Comparison of ENCODE assay signal across 9 cellular contexts in the genomic region with DNA sequence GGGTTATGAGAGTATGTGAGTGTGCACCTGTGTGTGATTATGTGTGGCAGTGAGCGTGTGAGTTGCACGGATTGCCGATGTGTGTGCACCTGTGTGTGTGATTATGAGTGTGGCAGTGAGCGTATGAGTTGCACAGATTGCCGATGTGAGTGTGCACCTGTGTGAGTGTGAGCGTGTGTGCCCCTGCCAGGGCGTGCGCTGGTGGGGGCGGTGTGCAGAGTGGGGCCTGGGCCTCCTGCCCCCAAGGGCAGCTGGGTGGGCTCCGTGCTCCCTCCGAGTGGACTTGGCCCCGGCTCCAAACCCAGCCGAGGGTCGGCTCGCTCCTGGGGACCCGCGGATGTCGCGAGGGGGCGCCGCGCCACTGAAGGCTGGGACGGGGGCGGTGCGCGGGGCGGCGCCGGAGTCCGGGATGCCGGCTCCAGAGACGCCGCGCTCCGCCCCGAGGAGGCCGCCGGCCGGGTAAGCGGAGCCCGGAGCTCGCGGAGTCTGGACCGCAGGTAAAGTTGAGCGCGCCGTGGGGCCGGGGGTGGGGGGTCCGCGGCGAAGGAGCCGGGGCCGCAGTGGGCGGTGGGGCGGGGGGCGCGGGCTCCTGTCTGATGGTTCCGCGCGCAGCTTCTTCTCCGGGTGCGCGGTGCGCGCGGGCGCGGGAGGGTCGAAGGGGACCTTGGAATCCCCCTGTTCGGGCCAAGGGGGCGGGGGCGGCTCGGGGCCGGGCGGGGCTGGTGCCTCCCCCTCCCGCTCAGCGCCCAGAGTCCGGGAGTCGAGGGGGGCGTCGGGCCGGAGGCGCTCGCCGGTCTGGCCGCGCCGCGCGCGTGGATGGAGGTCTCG. TPM values are rescaled to one million over a fixed set of nuclear protein-coding genes. Genes with fewer than 3 reads are reported as not detected.
A peak's percentile ranks its signal among the peaks of the same experiment; 100 is the strongest.
DNase-seq lines count a peak whose midpoint lies in the region; ATAC-seq, FAIRE-seq and TF ChIP-seq lines count a peak whose summit lies in the region.
"Had no signal": no experiment of that assay in that cellular context is flagged by ENCODE, and none has a peak within 500 bp of the region (broad histone marks: within the 10 kb centered on the region; RNA-seq: fewer than 3 reads in every experiment).

A gene with protein sequence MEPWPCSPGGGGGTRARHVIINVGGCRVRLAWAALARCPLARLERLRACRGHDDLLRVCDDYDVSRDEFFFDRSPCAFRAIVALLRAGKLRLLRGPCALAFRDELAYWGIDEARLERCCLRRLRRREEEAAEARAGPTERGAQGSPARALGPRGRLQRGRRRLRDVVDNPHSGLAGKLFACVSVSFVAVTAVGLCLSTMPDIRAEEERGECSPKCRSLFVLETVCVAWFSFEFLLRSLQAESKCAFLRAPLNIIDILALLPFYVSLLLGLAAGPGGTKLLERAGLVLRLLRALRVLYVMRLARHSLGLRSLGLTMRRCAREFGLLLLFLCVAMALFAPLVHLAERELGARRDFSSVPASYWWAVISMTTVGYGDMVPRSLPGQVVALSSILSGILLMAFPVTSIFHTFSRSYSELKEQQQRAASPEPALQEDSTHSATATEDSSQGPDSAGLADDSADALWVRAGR (plus strand): TSS at position 421 of the 828 bp plus-strand sequence. CDS start 65,730 bp downstream, outside the sequence.

- intact Hi-C loops in CD4-positive, alpha-beta T cell (cut with DNase I, micrococcal nuclease): loop anchor here in 1 of 2 experiments (10.0 kb wide), 1 partner anchor 167 kb away; a partner anchor contains a TSS
- intact Hi-C loops in ascending aorta (cut with DNase I): no loop called here
- intact Hi-C loops in tibial artery (cut with DNase I; ENCODE audit: low total_unique reads): no loop called here

- H3K9me1 ChIP-seq in keratinocyte (ENCODE audit: control insufficient read depth, extremely low read depth, insufficient read depth, low read length): no peaks in the 10 kb centered on the region

- POLR2A ChIA-PET in CD4-positive, alpha-beta T cell (lab: Charles Lee): no interaction called here
- POLR2A ChIA-PET in HEK293 (lab: Yijun Ruan, JAX): no interaction called here

- H3K27me3 Mint-ChIP-seq in CD4-positive, alpha-beta T cell: peaks cover 51% of the 10 kb centered on the region

- no peak for TF ChIP-seq CTCF in CD4-positive, alpha-beta T cell (IDR thresholded peaks at IDR 0.05)
- peak; percentile 76 for TF ChIP-seq CTCF in HEK293 (tag by site-specific recombination; IDR thresholded peaks at IDR 0.05)
- no peak for TF ChIP-seq CTCF in ascending aorta (IDR thresholded peaks at IDR 0.05)
- peak in 1 of 3 experiments; percentile 42 for TF ChIP-seq CTCF in keratinocyte (optimal IDR thresholded peaks at IDR 0.05 in 1 of 3, IDR thresholded peaks at IDR 0.05 in 1 of 3, conservative IDR thresholded peaks at IDR 0.05 in 1 of 3; ENCODE audit: extremely low read depth in 1 of 3, insufficient read depth in 2 of 3, low read length in 3 of 3)
- TF ChIP-seq CTCF in tibial artery (IDR thresholded peaks at IDR 0.05): no peak

- H3K27ac ChIP-seq in CD4-positive, alpha-beta T cell (ENCODE audit: low read depth, low read length): no peak within 1 kb of the TSS
- H3K27ac ChIP-seq in HEK293 (ENCODE audit: extremely low read depth, low read depth, low read length): no peak within 1 kb of the TSS
- H3K27ac ChIP-seq in ascending aorta: no peak within 1 kb of the TSS
- no peak within 1 kb of the TSS for H3K27ac ChIP-seq in keratinocyte (ENCODE audit: control insufficient read depth, insufficient read depth, low read length)
- H3K27ac ChIP-seq in tibial artery: no peak within 1 kb of the TSS

- no peak for FAIRE-seq in keratinocyte (lab: Jason Lieb, UNC)
- FAIRE-seq: endometrium had no signal

- no peak within 1 kb of the TSS for H3K27ac Mint-ChIP-seq in CD4-positive, alpha-beta T cell

- H3K4me3 ChIP-seq in HEK293 (ENCODE audit: low read depth, low read length): peak within 1 kb of the TSS; percentile 11
- H3K4me3 ChIP-seq in ascending aorta: peak within 1 kb of the TSS; percentile 33 to 50
- H3K4me3 ChIP-seq in keratinocyte (ENCODE audit: control insufficient read depth in 2 of 3, extremely low read depth in 1 of 3, insufficient read depth in 2 of 3, low read depth in 1 of 3, low read length in 3 of 3): no peak within 1 kb of the TSS
- peak within 1 kb of the TSS; percentile 11 to 40 for H3K4me3 ChIP-seq in tibial artery

- no peaks in the 10 kb centered on the region for H4K20me1 ChIP-seq in keratinocyte (ENCODE audit: control insufficient read depth, extremely low read depth, insufficient read depth, low read length)

- H3K27me3 ChIP-seq in CD4-positive, alpha-beta T cell (ENCODE audit: control insufficient read depth, insufficient read depth, low read length): peaks cover 41% of the 10 kb centered on the region
- H3K27me3 ChIP-seq in ascending aorta (peaks cover 21% of the 10 kb centered on the region), keratinocyte (ENCODE audit: control insufficient read depth, extremely low read depth, insufficient read depth, low read length) (peaks cover 44% of the 10 kb centered on the region), tibial artery (peaks cover 5 to 53% of the 10 kb centered on the region in 2 donors)

- dilution Hi-C loops in keratinocyte (cut with MboI; ENCODE audit: extremely low pct_ligation_motif_present, low sequenced_read_pairs): no loop called here

- H3K4me1 Mint-ChIP-seq in CD4-positive, alpha-beta T cell (ENCODE audit: low read depth): peaks cover 22% of the 10 kb centered on the region

- no peaks in the 10 kb centered on the region for H3K36me3 Mint-ChIP-seq in CD4-positive, alpha-beta T cell (ENCODE audit: low read depth)

- peak; percentile 66 for ATAC-seq in CD4-positive, alpha-beta T cell (ENCODE audit: poor library complexity)

- no peaks in the 10 kb centered on the region for H3K36me3 ChIP-seq in HEK293 (ENCODE audit: control insufficient read depth in 2 of 2, insufficient read depth in 1 of 2, low read length in 2 of 2)
- H3K36me3 ChIP-seq in ascending aorta: no peaks in the 10 kb centered on the region
- no peaks in the 10 kb centered on the region for H3K36me3 ChIP-seq in keratinocyte (ENCODE audit: control insufficient read depth in 2 of 2, extremely low read depth in 1 of 2, insufficient read depth in 2 of 2, low read length in 2 of 2)
- no peaks in the 10 kb centered on the region for H3K36me3 ChIP-seq in tibial artery

- H3K9me3 Mint-ChIP-seq in CD4-positive, alpha-beta T cell: no peaks in the 10 kb centered on the region

- CTCF ChIA-PET in CD4-positive, alpha-beta T cell (lab: Charles Lee): no interaction called here
- CTCF ChIA-PET in HEK293 (lab: Yijun Ruan, JAX): interaction anchor here (0.6 to 0.7 kb wide), 5 partner anchors 13 to 453 kb away, joined by 3 to 4 read pairs (median 4); no protein-coding TSS in a partner anchor

- H3K9ac ChIP-seq in keratinocyte (ENCODE audit: control insufficient read depth, extremely low read depth, insufficient read depth, low read length): no peak within 1 kb of the TSS

- no peaks in the 10 kb centered on the region for H3K79me2 ChIP-seq in keratinocyte (ENCODE audit: control insufficient read depth, insufficient read depth, low read length)

- peak in 1 of 10 experiments; percentile 9 for DNase-seq in CD4-positive, alpha-beta T cell
- DNase-seq in ascending aorta (ENCODE audit: low spot score in 2 of 2): no peak
- no peak for DNase-seq in keratinocyte (ENCODE audit: low read depth, low spot score)
- no peak for DNase-seq in tibial artery
- no peak for DNase-seq in glomerular visceral epithelial cell (ENCODE audit: extremely low spot score)
- DNase-seq in HuH-7.5 (ENCODE audit: low spot score): no peak
- no peak for DNase-seq in HT-29 (ENCODE audit: low spot score)

- H2AFZ ChIP-seq in keratinocyte (ENCODE audit: control insufficient read depth, low read length): no peak within 1 kb of the TSS

- H3K9me3 ChIP-seq in CD4-positive, alpha-beta T cell (ENCODE audit: control insufficient read depth, low read length): no peaks in the 10 kb centered on the region
- no peaks in the 10 kb centered on the region for H3K9me3 ChIP-seq in HEK293 (ENCODE audit: control insufficient read depth, insufficient read depth, low read depth, low read length)
- H3K9me3 ChIP-seq in ascending aorta: no peaks in the 10 kb centered on the region
- H3K9me3 ChIP-seq in keratinocyte (ENCODE audit: control insufficient read depth, low read depth, low read length): no peaks in the 10 kb centered on the region
- H3K9me3 ChIP-seq in tibial artery: no peaks in the 10 kb centered on the region

- H3K4me2 ChIP-seq in keratinocyte (ENCODE audit: control insufficient read depth, extremely low read depth, insufficient read depth, low read depth, low read length): peak within 1 kb of the TSS; percentile 10

- H3K4me1 ChIP-seq in HEK293 (ENCODE audit: control insufficient read depth, insufficient read depth, low read length) (no peaks in the 10 kb centered on the region; the same call in 1 of the 2 replicates), ascending aorta (peaks cover 0 to 3% of the 10 kb centered on the region in 2 donors), keratinocyte (ENCODE audit: control insufficient read depth, extremely low read depth, insufficient read depth, low read length) (no peaks in the 10 kb centered on the region), tibial artery (peaks cover 0 to 19% (median 17%) of the 10 kb centered on the region in 4 donors)

- peak within 1 kb of the TSS; percentile 71 for H3K4me3 Mint-ChIP-seq in CD4-positive, alpha-beta T cell

TF ChIP-seq in HEK293, 187 proteins besides CTCF, POLR2A, EP300 and RAD21 (continues in another document):
- TF ChIP-seq SP3 (tag by site-specific recombination; IDR thresholded peaks at IDR 0.05): peak; percentile 38
- no peak for TF ChIP-seq ZNF302 (tag by site-specific recombination; IDR thresholded peaks at IDR 0.05; ENCODE audit: low read depth)
- peak; percentile 57; the same call in 1 of the 2 replicates for TF ChIP-seq ZBTB7A (tag by site-specific recombination; IDR thresholded peaks at IDR 0.05; ENCODE audit: low read depth)

RNA-seq across cellular contexts. Expression of the gene that starts here (rescaled TPM):
- not detected for total RNA-seq in CD4-positive, alpha-beta T cell
- total RNA-seq in ascending aorta: not detected
- not detected in 3 replicates for polyA plus RNA-seq in keratinocyte
- not detected for polyA plus RNA-seq in keratinocyte (2011; ENCODE audit: low read depth)
- polyA plus RNA-seq in keratinocyte (2011; cell fraction: cytosol; rRNA removed): not detected in 2 replicates
- not detected in 2 replicates for polyA plus RNA-seq in keratinocyte (2011; cell fraction: nucleus; rRNA removed)
- polyA plus RNA-seq in keratinocyte (2012; ENCODE audit: low replicate concordance): 0.34 TPM in 1 of 2 replicates, not detected in the other
- polyA minus RNA-seq in keratinocyte: not detected in 3 replicates
- not detected for polyA minus RNA-seq in keratinocyte (2011; cell fraction: cytosol; rRNA and poly(A)+ RNA removed)
- polyA minus RNA-seq in keratinocyte (2011; cell fraction: nucleus; rRNA and poly(A)+ RNA removed): not detected in 2 replicates
- total RNA-seq in HT-29 (2014; rRNA removed; shearing (Covaris generic)): not detected in 2 replicates

Comparison
In these comparisons a context has a peak if more than half of its experiments do, and no peak if none do; other contexts are left out.
1. Peak in ATAC-seq in CD4-positive, alpha-beta T cell; RNA of the gene not detected or under 1 TPM.
2. H3K4me3 ChIP-seq: peak in HEK293 (single experiment), ascending aorta (2 of 2) and tibial artery (2 of 2); none in keratinocyte (0 of 3).